ENCODE assay signal across 8 cellular contexts in genomic region chr17:4101127-4101798, GRCh38. TPM values are rescaled to one million over a fixed set of nuclear protein-coding genes. Genes with fewer than 3 reads are reported as not detected.
DNase-seq lines count a peak whose midpoint lies in the region; TF ChIP-seq lines count a peak whose summit lies in the region.

No MANE protein-coding gene starts in this region.

- no peak for TF ChIP-seq POLR2A in vagina (IDR thresholded peaks at IDR 0.05)

- POLR2A ChIA-PET in MCF 10A (lab: Yijun Ruan, JAX), result no interaction called here

- no peaks in the 10 kb centered on the region for H3K27me3 Mint-ChIP-seq in MCF 10A (ENCODE audit: insufficient read depth, unreplicated experiment)

- no peaks in the 10 kb centered on the region for H3K9me3 Mint-ChIP-seq in MCF 10A (ENCODE audit: unreplicated experiment)

- H3K4me1 ChIP-seq in mammary epithelial cell (ENCODE audit: insufficient read depth, low read length), result no peaks in the 10 kb centered on the region
- H3K4me1 ChIP-seq in vagina, result peaks cover 8% of the 10 kb centered on the region

- H3K9me3 ChIP-seq in mammary epithelial cell (replicated peaks; ENCODE audit: insufficient read depth, low read length), result no peaks in the 10 kb centered on the region
- no peaks in the 10 kb centered on the region for H3K9me3 ChIP-seq in vagina

- no peak for DNase-seq in MCF 10A (ENCODE audit: unreplicated experiment)
- DNase-seq in mammary epithelial cell, result no peak
- peak; percentile 18 for DNase-seq in brain pericyte (ENCODE audit: low read depth, low spot score)
- peak; percentile 71 for DNase-seq in medulla oblongata (ENCODE audit: extremely low spot score)
- DNase-seq in vagina (ENCODE audit: extremely low spot score in 2 of 2), result no peak
- DNase-seq in NK-92 treated with Interleukin-12 subunit alpha and Interleukin-12 subunit beta, amount 100 ng/mL, for 24 hours (lab: John Stamatoyannopoulos, UW), result no peak
- no peak for DNase-seq in NCI-H524 treated with DMSO at 0.1 percent for 48 hours (lab: John Stamatoyannopoulos, UW)
- DNase-seq in cerebellar nuclear complex (lab: John Stamatoyannopoulos, UW), result no peak

- no peak overlapping the region for H3K4me2 ChIP-seq in mammary epithelial cell (ENCODE audit: insufficient read depth, low read depth, low read length)

- no peaks in the 10 kb centered on the region for H3K27me3 ChIP-seq in mammary epithelial cell (ENCODE audit: insufficient read depth, low read length)
- no peaks in the 10 kb centered on the region for H3K27me3 ChIP-seq in vagina

- peaks cover 100% of the 10 kb centered on the region for H3K36me3 Mint-ChIP-seq in MCF 10A (ENCODE audit: insufficient read depth, unreplicated experiment)

- 73% methylated on average over 12 of the region's 12 CpGs for WGBS in mammary epithelial cell (ENCODE audit: low coverage, missing lambda C conversion rate)

- CTCF ChIA-PET in MCF 10A (lab: Yijun Ruan, JAX), result interaction anchor here (0.5 to 0.6 kb wide), 3 partner anchors 21 to 1054 kb away, joined by 3 read pairs; no protein-coding TSS in a partner anchor
- CTCF ChIA-PET in mammary epithelial cell (lab: Charles Lee; ENCODE audit: low non-redundant PET), result interaction anchor here (0.6 kb wide), 1 partner anchor 320 kb away, joined by 5 read pairs; no protein-coding TSS in a partner anchor

- TF ChIP-seq CTCF in MCF 10A (IDR thresholded peaks at IDR 0.05; ENCODE audit: unreplicated experiment) (no peak), mammary epithelial cell (conservative IDR thresholded peaks at IDR 0.05 in 1 of 2, IDR thresholded peaks at IDR 0.05 in 1 of 2; ENCODE audit: extremely low read depth in 1 of 2, insufficient read depth in 1 of 2, low read depth in 1 of 2, low read length in 2 of 2) (no peak), vagina (IDR thresholded peaks at IDR 0.05) (no peak)

- dilution Hi-C loops in mammary epithelial cell (cut with HindIII; ENCODE audit: low sequenced_read_pairs), result no loop called here

- peaks cover 4% of the 10 kb centered on the region for H3K79me2 ChIP-seq in mammary epithelial cell (ENCODE audit: insufficient read depth, low read length)

- H3K27ac Mint-ChIP-seq in MCF 10A (ENCODE audit: low read depth, unreplicated experiment), result peak overlapping the region; percentile 65

- no peaks in the 10 kb centered on the region for H4K20me1 ChIP-seq in mammary epithelial cell (ENCODE audit: insufficient read depth, low read length)

- H3K4me1 Mint-ChIP-seq in MCF 10A (ENCODE audit: insufficient read depth, unreplicated experiment), result no peaks in the 10 kb centered on the region

- H3K36me3 ChIP-seq in mammary epithelial cell (ENCODE audit: insufficient read depth, low read length), result peaks cover 28% of the 10 kb centered on the region
- H3K36me3 ChIP-seq in vagina, result peaks cover 0 to 62% of the 10 kb centered on the region in 2 donors

- in situ Hi-C loops in mammary epithelial cell (cut with MboI; ENCODE audit: low sequenced_read_pairs in 2 of 2), result no loop called here

- H3K4me3 Mint-ChIP-seq in MCF 10A (ENCODE audit: unreplicated experiment), result no peak overlapping the region

- H3K9ac ChIP-seq in mammary epithelial cell (ENCODE audit: insufficient read depth, low read length), result no peak overlapping the region

- no peak overlapping the region for H3K4me3 ChIP-seq in mammary epithelial cell (replicated peaks in 1 of 3; ENCODE audit: insufficient read depth in 1 of 3, low read depth in 2 of 3, low read length in 3 of 3)
- H3K4me3 ChIP-seq in vagina, result no peak overlapping the region

- no peak overlapping the region for H2AFZ ChIP-seq in mammary epithelial cell (ENCODE audit: low read depth, low read length)

- BruUV-seq in MCF 10A (replicated peaks; lab: Mats Ljungman, UMichigan) (no TSS peak), mammary epithelial cell (replicated peaks; lab: Mats Ljungman, UMichigan) (no TSS peak)

- H3K27ac ChIP-seq in mammary epithelial cell (ENCODE audit: insufficient read depth, low read depth, low read length) (no peak overlapping the region), vagina (peak overlapping the region; percentile 58)

- intact Hi-C loops in MCF 10A (cut with micrococcal nuclease), result no loop called here
- intact Hi-C loops in mammary epithelial cell (cut with micrococcal nuclease), result no loop called here
- intact Hi-C loops in vagina (cut with DNase I), result no loop called here

RNA-seq across cellular contexts. Expression of gene ZZEF1, which starts 41.6 kb away (rescaled TPM):
- total RNA-seq in MCF 10A (2022), result 35.0 and 37.9 TPM in 2 replicates
- 10 to 100 TPM; 33.6 to 44.7 TPM for total RNA-seq in mammary epithelial cell
- 10.2 TPM for polyA plus RNA-seq in mammary epithelial cell
- polyA minus RNA-seq in mammary epithelial cell, result 43.8 TPM
- 56.7 TPM for total RNA-seq in vagina

RNA-seq across cellular contexts. Expression of gene CYB5D2, which starts 41.7 kb away (rescaled TPM):
- total RNA-seq in MCF 10A (2022) (13.8 and 17.6 TPM in 2 replicates), mammary epithelial cell (10 to 100 TPM; 15.1 to 16.3 TPM), vagina (15.7 TPM)
- polyA plus RNA-seq in mammary epithelial cell, result 25.1 TPM
- polyA minus RNA-seq in mammary epithelial cell, result 24.8 TPM

Comparison
In these comparisons a context has a peak if more than half of its experiments do, and no peak if none do; other contexts are left out.
1. DNase-seq: peak in brain pericyte (single experiment) and medulla oblongata (single experiment); none in MCF 10A (single experiment), mammary epithelial cell (single experiment), vagina (0 of 2), NK-92 treated with Interleukin-12 subunit alpha and Interleukin-12 subunit beta, amount 100 ng/mL, for 24 hours (single experiment), NCI-H524 treated with DMSO at 0.1 percent for 48 hours (single experiment) and cerebellar nuclear complex (0 of 2).